Comparison of ENCODE assay signal across 16 cellular contexts in genomic region chr11:111329306-111330204, GRCh38. TPM values are rescaled to one million over a fixed set of nuclear protein-coding genes. Genes with fewer than 3 reads are reported as not detected.
DNase-seq lines count a peak whose midpoint lies in the region; TF ChIP-seq lines count a peak whose summit lies in the region.
"Had no signal": no experiment of that assay in that cellular context is flagged by ENCODE, and none has a peak within 500 bp of the region (broad histone marks: within the 10 kb centered on the region; RNA-seq: fewer than 3 reads in every experiment).

No MANE protein-coding gene starts in this region.

- TF ChIP-seq EP300 in ovary (IDR thresholded peaks at IDR 0.05): no peak

- DNase-seq in NCI-H2196 (lab: John Stamatoyannopoulos, UW; ENCODE audit: unreplicated experiment) (peak; percentile 29), NCI-H2196 treated with DMSO at 0.1 percent for 48 hours (lab: John Stamatoyannopoulos, UW; ENCODE audit: unreplicated experiment) (no peak), fibroblast of gingiva (ENCODE audit: low read depth) (peak; percentile 21), ovary (peak; percentile 58 to 82 (median 80)), tibial artery (peak; percentile 73 to 89), glomerular visceral epithelial cell (ENCODE audit: extremely low spot score) (no peak), iPS-NIHi7 (ENCODE audit: extremely low spot score) (no peak)
- no peak for DNase-seq in activated effector memory CD4-positive, alpha-beta T cell treated with anti-CD3 and anti-CD28 coated beads, Interleukin-2, amount 50 U/mL, for 16 hours
- DNase-seq: activated CD4-positive, alpha-beta memory T cell treated with anti-CD3 and anti-CD28 coated beads for 36 hours; CD4-positive, alpha-beta memory T cell; NCI-H1436; PC-9 had no signal

- H3K27ac ChIP-seq in ovary (peak overlapping the region; percentile 2 to 77), tibial artery (peak overlapping the region; percentile 72 to 80)
- H3K27ac ChIP-seq: A549, PC-9 had no signal

- intact Hi-C loops in ovary (cut with DNase I) (no loop called here), tibial artery (cut with DNase I; ENCODE audit: low total_unique reads) (no loop called here)

- H3K27me3 ChIP-seq in ovary: no peaks in the 10 kb centered on the region
- H3K27me3 ChIP-seq in tibial artery: no peaks in the 10 kb centered on the region

- H3K9me3 ChIP-seq in ovary (no peaks in the 10 kb centered on the region), tibial artery (no peaks in the 10 kb centered on the region)
- H3K9me3 ChIP-seq: A549 had no signal

- peaks cover 30% of the 10 kb centered on the region for H3K4me1 ChIP-seq in ovary (ENCODE audit: insufficient read depth)
- peaks cover 0 to 90% (median 64%) of the 10 kb centered on the region in 4 donors for H3K4me1 ChIP-seq in tibial artery

- TF ChIP-seq CTCF in ovary (IDR thresholded peaks at IDR 0.05): no peak
- no peak for TF ChIP-seq CTCF in tibial artery (IDR thresholded peaks at IDR 0.05)

- 28 to 36% (median 30%) methylated on average over 7 of the region's 7 CpGs for WGBS in ovary, 3 donors

- TF ChIP-seq POLR2A in ovary (IDR thresholded peaks at IDR 0.05): no peak

- no peaks in the 10 kb centered on the region for H3K36me3 ChIP-seq in ovary
- no peaks in the 10 kb centered on the region for H3K36me3 ChIP-seq in tibial artery

- H3K4me3 ChIP-seq in ovary (no peak overlapping the region), tibial artery (no peak overlapping the region)
- H3K4me3 ChIP-seq: A549, GM23338, PC-9 had no signal

RNA-seq across cellular contexts. Expression of gene POU2AF3, which starts 31.2 kb away (rescaled TPM):
- 10 to 100 TPM in 3 of 7 donors, 1 to 10 TPM in 4; 2.1 to 11.8 (median 8.9) TPM for total RNA-seq in ovary
- 1 to 10 TPM; 4.5 to 7.4 TPM for polyA plus RNA-seq in ovary
- total RNA-seq: activated CD4-positive, alpha-beta memory T cell treated with anti-CD3 and anti-CD28 coated beads for 36 hours; CD4-positive, alpha-beta memory T cell; renal cortical epithelial cell had no signal
- polyA plus RNA-seq: CD4-positive, alpha-beta memory T cell had no signal

RNA-seq across cellular contexts. Expression of gene POU2AF1, which starts 49.5 kb away (rescaled TPM):
- total RNA-seq in ovary: 1 to 10 TPM in 3 of 7 donors, under 1 TPM in 4; 0.48 to 4.1 (median 0.83) TPM
- 1 to 10 TPM in 1 of 2 donors, under 1 TPM in 1; 0.29 to 1.2 TPM for polyA plus RNA-seq in ovary
- total RNA-seq: epithelial cell of proximal tubule, GM23338, renal cortical epithelial cell had no signal
- polyA plus RNA-seq: A549, GM23338 had no signal

Comparison
In these comparisons a context has a peak if more than half of its experiments do, and no peak if none do; other contexts are left out.
1. DNase-seq: peak in NCI-H2196 (single experiment), fibroblast of gingiva (single experiment), ovary (5 of 5) and tibial artery (2 of 2); none in NCI-H2196 treated with DMSO at 0.1 percent for 48 hours (single experiment), glomerular visceral epithelial cell (single experiment), activated effector memory CD4-positive, alpha-beta T cell treated with anti-CD3 and anti-CD28 coated beads, Interleukin-2, amount 50 U/mL, for 16 hours (single experiment) and iPS-NIHi7 (single experiment).